ENCODE assay signal across 12 cellular contexts in the genomic region with DNA sequence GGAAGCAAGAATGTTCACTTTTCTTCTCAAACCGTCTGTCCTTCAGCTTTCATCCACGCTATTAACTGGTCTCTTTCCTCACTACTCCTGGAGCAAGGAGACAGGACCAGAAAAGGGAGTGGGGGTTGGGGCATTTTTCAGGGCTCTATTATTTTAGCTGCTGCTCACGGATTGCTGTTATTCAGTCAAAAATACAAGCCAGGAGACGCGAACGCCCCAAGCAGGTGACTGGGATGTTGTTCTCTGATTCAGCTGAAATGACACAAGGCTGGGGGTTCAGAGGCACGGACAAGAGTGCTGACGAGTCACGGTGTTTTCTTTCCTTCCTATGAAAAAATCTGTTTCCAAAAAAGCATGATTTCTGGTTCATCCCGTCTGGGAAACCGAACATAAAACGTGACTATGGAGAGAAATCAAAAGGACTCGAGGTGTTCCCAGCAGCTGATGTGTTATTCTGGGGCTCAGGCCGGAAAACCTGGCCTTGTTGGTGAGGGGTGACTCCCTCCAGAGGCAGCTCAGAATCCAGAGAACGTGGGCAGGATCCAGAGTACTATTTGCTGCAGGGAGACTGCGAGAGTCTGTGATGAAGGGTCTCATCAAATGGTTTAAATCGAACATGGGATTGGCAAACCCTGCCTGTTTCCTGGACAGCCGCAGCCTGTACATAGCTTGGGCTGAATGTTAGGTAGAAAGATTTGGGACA. TPM values are rescaled to one million over a fixed set of nuclear protein-coding genes. Genes with fewer than 3 reads are reported as not detected.
A peak's percentile ranks its signal among the peaks of the same experiment; 100 is the strongest.
DNase-seq lines count a peak whose midpoint lies in the region; ATAC-seq and TF ChIP-seq lines count a peak whose summit lies in the region.
"Had no signal": no experiment of that assay in that cellular context is flagged by ENCODE, and none has a peak within 500 bp of the region (broad histone marks: within the 10 kb centered on the region; RNA-seq: fewer than 3 reads in every experiment).

No MANE protein-coding gene starts in this region.

- no peak for ATAC-seq in PC-3
- no peak for ATAC-seq in HG03432 (IDR thresholded peaks at IDR 0.05; ENCODE audit: unreplicated experiment)

- no peak overlapping the region for H2AK5ac ChIP-seq in neuronal stem cell (ENCODE audit: low read depth, low read length)

- H3K79me2 ChIP-seq in PC-3 (ENCODE audit: low read length) (peaks cover 62% of the 10 kb centered on the region), hepatocyte (no peaks in the 10 kb centered on the region)

- H3K14ac ChIP-seq in neuronal stem cell (ENCODE audit: low read length): no peak overlapping the region

- no peak for TF ChIP-seq CTCF in CD14-positive monocyte (IDR thresholded peaks at IDR 0.05)
- TF ChIP-seq CTCF in PC-3 (conservative IDR thresholded peaks at IDR 0.05; ENCODE audit: low read depth, low read length): no peak
- no peak for TF ChIP-seq CTCF in hepatocyte (IDR thresholded peaks at IDR 0.05; ENCODE audit: poor library complexity)

- CTCF ChIA-PET in PC-3 (lab: Charles Lee): interaction anchor here (0.5 to 0.6 kb wide), 2 partner anchors 519 to 1029 kb away, joined by 3 read pairs; no protein-coding TSS in a partner anchor

- H3K27ac ChIP-seq in PC-3 (ENCODE audit: low read length) (peak overlapping the region; percentile 94), hepatocyte (no peak overlapping the region), neuronal stem cell (replicated peaks; ENCODE audit: low read length) (no peak overlapping the region)

- H3K27ac Mint-ChIP-seq in CD14-positive monocyte: peak overlapping the region in 1 of 7 donors; percentile 53
- H3K27ac Mint-ChIP-seq: CD4-positive, alpha-beta T cell had no signal

- H2BK120ac ChIP-seq in neuronal stem cell (ENCODE audit: low read depth, low read length): no peak overlapping the region

- DNase-seq in CD14-positive monocyte (ENCODE audit: low spot score) (no peak), PC-3 (peak; percentile 46), hepatocyte (ENCODE audit: low spot score) (no peak), neuronal stem cell (ENCODE audit: low spot score) (no peak), NCI-H1105 treated with DMSO at 0.1 percent for 48 hours (lab: John Stamatoyannopoulos, UW) (no peak), middle frontal gyrus (ENCODE audit: extremely low spot score, low spot score) (no peak), NCI-H2107 (lab: John Stamatoyannopoulos, UW) (no peak)
- DNase-seq: activated T-cell treated with anti-CD3 and anti-CD28 coated beads for 4 hours; CD4-positive, alpha-beta T cell had no signal

- no peak overlapping the region for H2BK12ac ChIP-seq in neuronal stem cell (ENCODE audit: low read length)

- H4K20me1 ChIP-seq in PC-3 (ENCODE audit: low read length) (peaks cover 13% of the 10 kb centered on the region), hepatocyte (ENCODE audit: insufficient read depth, poor library complexity, severe bottlenecking) (no peaks in the 10 kb centered on the region)

- no peaks in the 10 kb centered on the region for H3F3A ChIP-seq in PC-3 (ENCODE audit: low read length, unreplicated experiment)

- no peak overlapping the region for H4K8ac ChIP-seq in neuronal stem cell (ENCODE audit: low read depth, low read length)

- H2AFZ ChIP-seq in PC-3 (ENCODE audit: low read length): peak overlapping the region; percentile 81
- no peak overlapping the region for H2AFZ ChIP-seq in hepatocyte
- peak overlapping the region; percentile 95 for H2AFZ ChIP-seq in neuronal stem cell (ENCODE audit: low read length)

- H4K91ac ChIP-seq in neuronal stem cell (ENCODE audit: low read depth, low read length, poor library complexity): no peak overlapping the region

- peak overlapping the region; percentile 94 for H3K9ac ChIP-seq in PC-3 (ENCODE audit: low read length)
- no peak overlapping the region for H3K9ac ChIP-seq in neuronal stem cell (ENCODE audit: low read depth, low read length, poor library complexity)

- BruUV-seq in PC-3 (replicated peaks; lab: Mats Ljungman, UMichigan): TSS peak; percentile 10

- H3K27me3 Mint-ChIP-seq in CD14-positive monocyte (ENCODE audit: low read depth in 3 of 3): peaks cover 0 to 12% (median 4%) of the 10 kb centered on the region in 3 donors

- POLR2A ChIA-PET in PC-3 (lab: Charles Lee; ENCODE audit: unreplicated experiment): interaction anchor here (0.7 kb wide), 3 partner anchors 540 to 771 kb away, joined by 3 read pairs; no protein-coding TSS in a partner anchor

- H3K9me2 ChIP-seq in PC-3 (replicated peaks; ENCODE audit: low read length): no peaks in the 10 kb centered on the region
- no peaks in the 10 kb centered on the region for H3K9me2 ChIP-seq in hepatocyte (replicated peaks; ENCODE audit: insufficient read depth)

- no peaks in the 10 kb centered on the region for H3K27me3 ChIP-seq in PC-3 (ENCODE audit: low read length)
- peaks cover 4% of the 10 kb centered on the region for H3K27me3 ChIP-seq in hepatocyte
- peaks cover 0 to 9% (median 3%) of the 10 kb centered on the region in 3 experiments for H3K27me3 ChIP-seq in neuronal stem cell (ENCODE audit: control insufficient read depth in 3 of 3, insufficient read depth in 3 of 3, low read depth in 1 of 3, low read length in 3 of 3)
- H3K27me3 ChIP-seq: right atrium auricular region, transverse colon had no signal

- H3K4me3 Mint-ChIP-seq in CD14-positive monocyte: peak overlapping the region; percentile 87 to 93

- H3K4me3 ChIP-seq in PC-3 (ENCODE audit: low read length) (peak overlapping the region; percentile 68), hepatocyte (no peak overlapping the region), neuronal stem cell (ENCODE audit: low read length in 2 of 2) (no peak overlapping the region)

- H3K36me3 ChIP-seq in PC-3 (ENCODE audit: low read depth, low read length) (no peaks in the 10 kb centered on the region), hepatocyte (replicated peaks; ENCODE audit: insufficient read depth, low read depth) (no peaks in the 10 kb centered on the region), neuronal stem cell (replicated peaks in 1 of 2; ENCODE audit: control insufficient read depth in 2 of 2, insufficient read depth in 2 of 2, low read length in 2 of 2) (no peaks in the 10 kb centered on the region)
- H3K36me3 ChIP-seq: right atrium auricular region, transverse colon had no signal

- no peak overlapping the region for H3K4ac ChIP-seq in neuronal stem cell (ENCODE audit: low read length)

- no peaks in the 10 kb centered on the region for H3K9me3 ChIP-seq in PC-3 (ENCODE audit: low read length)
- no peaks in the 10 kb centered on the region for H3K9me3 ChIP-seq in hepatocyte (ENCODE audit: low read depth)
- no peaks in the 10 kb centered on the region for H3K9me3 ChIP-seq in neuronal stem cell (replicated peaks in 1 of 2; ENCODE audit: control insufficient read depth in 2 of 2, insufficient read depth in 1 of 2, low read depth in 1 of 2, low read length in 2 of 2)
- H3K9me3 ChIP-seq: right atrium auricular region, transverse colon had no signal

- H3K4me2 ChIP-seq in PC-3 (ENCODE audit: low read length) (peak overlapping the region; percentile 97), hepatocyte (peak overlapping the region; percentile 94), neuronal stem cell (ENCODE audit: insufficient read depth, low read length, poor library complexity, severe bottlenecking) (peak overlapping the region; percentile 90)

- H3K36me3 Mint-ChIP-seq in CD14-positive monocyte: no peaks in the 10 kb centered on the region

- peaks cover 0 to 3% (median 0%) of the 10 kb centered on the region in 7 donors for H3K9me3 Mint-ChIP-seq in CD14-positive monocyte
- H3K9me3 Mint-ChIP-seq: CD4-positive, alpha-beta T cell had no signal

- peaks cover 41% of the 10 kb centered on the region for H3K4me1 Mint-ChIP-seq in CD14-positive monocyte

- H2BK5ac ChIP-seq in neuronal stem cell (ENCODE audit: low read length): no peak overlapping the region

- 86% methylated on average over 18 of the region's 18 CpGs for WGBS in hepatocyte (ENCODE audit: low lambda C conversion rate, missing lambda C conversion rate)
- no CpG with 5 or more reads among the region's 18 CpGs for WGBS in neuronal stem cell (ENCODE audit: extremely low coverage in 2 of 2, insufficient read length in 2 of 2, insufficient replicate concordance in 1 of 2), 2 donors

- no peak overlapping the region for H3K23ac ChIP-seq in neuronal stem cell (ENCODE audit: low read depth, low read length, poor library complexity)

- peaks cover 71% of the 10 kb centered on the region for H3K4me1 ChIP-seq in PC-3 (ENCODE audit: insufficient read depth, low read length)
- peaks cover 5% of the 10 kb centered on the region for H3K4me1 ChIP-seq in hepatocyte (ENCODE audit: insufficient read depth)
- peaks cover 8 to 13% of the 10 kb centered on the region in 2 donors for H3K4me1 ChIP-seq in neuronal stem cell (ENCODE audit: control insufficient read depth in 2 of 2, insufficient read depth in 1 of 2, low read depth in 1 of 2, low read length in 2 of 2)

- intact Hi-C loops in CD14-positive monocyte (cut with micrococcal nuclease) (loop anchor here (5.0 to 10.0 kb wide), 6 partner anchors 71 to 1432 kb away; no protein-coding TSS in a partner anchor), PC-3 (cut with micrococcal nuclease) (loop anchor here (5.0 to 10.0 kb wide), 3 partner anchors 874 to 1472 kb away; no protein-coding TSS in a partner anchor)

- no peaks in the 10 kb centered on the region for H3K79me1 ChIP-seq in neuronal stem cell (ENCODE audit: low read depth, low read length)

- no peak overlapping the region for H2BK15ac ChIP-seq in neuronal stem cell (ENCODE audit: low read length)

- no peak overlapping the region for H3K18ac ChIP-seq in neuronal stem cell (ENCODE audit: low read length)

RNA-seq across cellular contexts. Expression of gene INHBA, which starts 3.5 kb away (rescaled TPM):
- polyA plus RNA-seq in CD14-positive monocyte: under 1 TPM; 0.08 to 0.24 TPM
- 55.3 and 70.1 TPM in 2 replicates for total RNA-seq in PC-3 (2014; rRNA removed)
- total RNA-seq in hepatocyte: 8.2 and 10.8 TPM in 2 replicates
- polyA plus RNA-seq in hepatocyte: 7.0 and 9.4 TPM in 2 replicates
- not detected for polyA plus RNA-seq in neuronal stem cell (2013, experiment 1 of 2)
- polyA plus RNA-seq in neuronal stem cell (2013, experiment 2 of 2): not detected
- total RNA-seq: CD4-positive, alpha-beta T cell had no signal
